ENCODE assay signal across 17 cellular contexts in the genomic region with DNA sequence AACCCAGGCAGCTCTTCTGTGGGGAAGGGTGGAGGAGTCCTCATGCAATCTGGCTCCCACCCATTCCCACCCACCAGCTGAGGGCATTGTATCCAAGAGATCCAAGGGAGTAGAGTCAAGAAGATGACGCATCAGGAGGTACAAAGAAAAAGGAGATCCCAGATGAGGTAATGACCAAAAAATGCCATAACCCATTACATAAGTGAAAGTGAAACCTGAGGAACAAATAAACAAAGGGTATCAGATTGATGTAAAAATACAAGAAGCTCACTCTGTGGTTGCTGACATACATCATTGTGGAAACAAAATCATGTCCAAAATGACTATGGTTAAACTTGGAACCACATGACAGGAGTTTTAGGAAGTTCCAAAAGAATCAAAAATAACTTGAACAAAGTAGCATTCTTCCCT. TPM values are rescaled to one million over a fixed set of nuclear protein-coding genes. Genes with fewer than 3 reads are reported as not detected.
DNase-seq lines count a peak whose midpoint lies in the region; ATAC-seq, FAIRE-seq and TF ChIP-seq lines count a peak whose summit lies in the region.
"Had no signal": no experiment of that assay in that cellular context is flagged by ENCODE, and none has a peak within 500 bp of the region (broad histone marks: within the 10 kb centered on the region; RNA-seq: fewer than 3 reads in every experiment).

No MANE protein-coding gene starts in this region.

- H3K9me3 Mint-ChIP-seq in activated CD4-positive, alpha-beta T cell treated with anti-CD3 and anti-CD28 coated beads for 36 hours (ENCODE audit: low read depth) = peaks cover 27% of the 10 kb centered on the region
- H3K9me3 Mint-ChIP-seq in Calu3 (ENCODE audit: low read depth, unreplicated experiment) = peaks cover 11% of the 10 kb centered on the region

- H3K4me1 Mint-ChIP-seq in activated CD4-positive, alpha-beta T cell treated with anti-CD3 and anti-CD28 coated beads for 36 hours = no peaks in the 10 kb centered on the region
- H3K4me1 Mint-ChIP-seq in Calu3 (ENCODE audit: low read depth, unreplicated experiment) = peaks cover 15% of the 10 kb centered on the region

- TF ChIP-seq CTCF in choroid plexus epithelial cell (conservative IDR thresholded peaks at IDR 0.05; ENCODE audit: low read depth, low read length) (no peak), Calu3 (IDR thresholded peaks at IDR 0.05; ENCODE audit: unreplicated experiment) (no peak)

- H3K27me3 Mint-ChIP-seq in activated CD4-positive, alpha-beta T cell treated with anti-CD3 and anti-CD28 coated beads for 36 hours = no peaks in the 10 kb centered on the region
- H3K27me3 Mint-ChIP-seq in Calu3 (ENCODE audit: unreplicated experiment) = no peaks in the 10 kb centered on the region

- CTCF ChIA-PET in activated CD4-positive, alpha-beta T cell treated with anti-CD3 and anti-CD28 coated beads for 36 hours (lab: Charles Lee) = no interaction called here
- CTCF ChIA-PET in Calu3 (lab: Charles Lee) = interaction anchor here (1.6 kb wide), 1 partner anchor 10 kb away, joined by 6 read pairs; no protein-coding TSS in a partner anchor

- intact Hi-C loops in activated CD4-positive, alpha-beta T cell treated with anti-CD3 and anti-CD28 coated beads for 36 hours (cut with DNase I, micrococcal nuclease) = no loop called here
- intact Hi-C loops in Calu3 (cut with micrococcal nuclease; ENCODE audit: unreplicated experiment) = no loop called here

- H3K27ac Mint-ChIP-seq in activated CD4-positive, alpha-beta T cell treated with anti-CD3 and anti-CD28 coated beads for 36 hours = no peak overlapping the region
- H3K27ac Mint-ChIP-seq in Calu3 (ENCODE audit: unreplicated experiment) = no peak overlapping the region

- H3K4me3 ChIP-seq in choroid plexus epithelial cell (ENCODE audit: low read depth, low read length) = no peak overlapping the region
- H3K4me3 ChIP-seq: gastrocnemius medialis, lung had no signal

- POLR2A ChIA-PET in activated CD4-positive, alpha-beta T cell treated with anti-CD3 and anti-CD28 coated beads for 36 hours (lab: Charles Lee) = no interaction called here

- no peak overlapping the region for H3K4me3 Mint-ChIP-seq in activated CD4-positive, alpha-beta T cell treated with anti-CD3 and anti-CD28 coated beads for 36 hours
- H3K4me3 Mint-ChIP-seq in Calu3 (ENCODE audit: low read depth, unreplicated experiment) = no peak overlapping the region
- H3K4me3 Mint-ChIP-seq: activated T-cell treated with anti-CD3 and anti-CD28 coated beads, Interleukin-2, amount 50 U/mL, for 4 hours had no signal

- ATAC-seq in activated CD4-positive, alpha-beta T cell treated with anti-CD3 and anti-CD28 coated beads for 36 hours = peak; percentile 19
- ATAC-seq in HG02623 (IDR thresholded peaks at IDR 0.05; ENCODE audit: unreplicated experiment) = no peak
- ATAC-seq: activated T-cell treated with anti-CD3 and anti-CD28 coated beads, Interleukin-2, amount 50 U/mL, for 4 hours; gastrocnemius medialis had no signal

- H3K36me3 Mint-ChIP-seq in activated CD4-positive, alpha-beta T cell treated with anti-CD3 and anti-CD28 coated beads for 36 hours (ENCODE audit: low read depth) = peaks cover 66% of the 10 kb centered on the region
- H3K36me3 Mint-ChIP-seq in Calu3 (ENCODE audit: insufficient read depth, unreplicated experiment) = no peaks in the 10 kb centered on the region

- no TSS peak for BruUV-seq in Calu3 (replicated peaks; lab: Mats Ljungman, UMichigan)

- FAIRE-seq in RCC 7860 (lab: Jason Lieb, UNC) = peak; percentile 16
- FAIRE-seq: A204.1 had no signal

- DNase-seq in activated CD4-positive, alpha-beta T cell treated with anti-CD3 and anti-CD28 coated beads for 36 hours = no peak
- no peak for DNase-seq in activated CD4-positive, alpha-beta T cell treated with anti-CD3 and anti-CD28 coated beads for 48 hours
- DNase-seq in RCC 7860 (ENCODE audit: low spot score) = peak; percentile 92
- DNase-seq in choroid plexus epithelial cell (ENCODE audit: low read depth) = peak; percentile 88
- DNase-seq in renal cortical epithelial cell (ENCODE audit: low read depth) = peak; percentile 77
- no peak for DNase-seq in Calu3
- DNase-seq in DMS114 treated with DMSO at 0.1 percent for 48 hours (lab: John Stamatoyannopoulos, UW; ENCODE audit: unreplicated experiment) = no peak
- DNase-seq: activated T-cell treated with anti-CD3 and anti-CD28 coated beads, Interleukin-2, amount 50 U/mL, for 4 hours; central memory CD4-positive, alpha-beta T cell; gastrocnemius medialis; GF-D8; NCI-H2171 treated with DMSO at 0.1 percent for 48 hours; posterior cingulate gyrus; stimulated activated CD4-positive, alpha-beta T cell treated with anti-CD3 and anti-CD28 coated beads, Interleukin-4, amount 100 ng/mL, for 24 hours had no signal

RNA-seq across cellular contexts. Expression of a gene that starts 42.5 kb away (rescaled TPM):
- total RNA-seq in activated CD4-positive, alpha-beta T cell treated with anti-CD3 and anti-CD28 coated beads for 36 hours = under 1 TPM; 0.14 to 0.19 TPM
- total RNA-seq in renal cortical epithelial cell (96.7 and 212 TPM in 2 replicates), Calu3 (2022) (148 and 210 TPM in 2 replicates)

Comparison
In these comparisons a context has a peak if more than half of its experiments do, and no peak if none do; other contexts are left out.
1. DNase-seq: peak in RCC 7860 (single experiment), choroid plexus epithelial cell (single experiment) and renal cortical epithelial cell (single experiment); none in activated CD4-positive, alpha-beta T cell treated with anti-CD3 and anti-CD28 coated beads for 36 hours (single experiment), activated CD4-positive, alpha-beta T cell treated with anti-CD3 and anti-CD28 coated beads for 48 hours (single experiment), Calu3 (single experiment) and DMS114 treated with DMSO at 0.1 percent for 48 hours (single experiment).
2. RNA of a gene that starts 42.5 kb away (total RNA-seq): 96.7 to 212 TPM in renal cortical epithelial cell and 148 to 210 TPM in Calu3; 0.14 to 0.19 TPM in activated CD4-positive, alpha-beta T cell treated with anti-CD3 and anti-CD28 coated beads for 36 hours; every median in the first group is over 10 times any median in the second.